ENCODE assay signal across 19 cellular contexts in genomic region chr2:15189236-15189635, GRCh38.
DNase-seq lines count a peak whose midpoint lies in the region; ATAC-seq, FAIRE-seq and TF ChIP-seq lines count a peak whose summit lies in the region.
"Had no signal": no experiment of that assay in that cellular context is flagged by ENCODE, and none has a peak within 500 bp of the region (broad histone marks: within the 10 kb centered on the region; RNA-seq: fewer than 3 reads in every experiment).

No MANE protein-coding gene starts in this region.

- H3K27ac ChIP-seq in K562 (ENCODE audit: extremely low read depth, low read depth, low read length), result no peak overlapping the region
- peak overlapping the region; percentile 46 for H3K27ac ChIP-seq in neural cell (ENCODE audit: low read length)
- H3K27ac ChIP-seq: adrenal gland, tibial artery had no signal

- ATAC-seq in K562, result peak; percentile 64
- ATAC-seq: activated CD8-positive, alpha-beta T cell treated with anti-CD3 and anti-CD28 coated beads, Interleukin-2, amount 10 ng/mL, durations not matched to agents 7 days and 5 days; GM12878 had no signal

- TF ChIP-seq EP300 in K562 (IDR thresholded peaks at IDR 0.05; ENCODE audit: low read length), result no peak
- no peak for TF ChIP-seq EP300 in neural cell (conservative IDR thresholded peaks at IDR 0.05; ENCODE audit: poor library complexity, severe bottlenecking)

- H4K20me1 ChIP-seq in Loucy (ENCODE audit: insufficient read depth, low read length, poor library complexity, severe bottlenecking), result no peaks in the 10 kb centered on the region
- no peaks in the 10 kb centered on the region for H4K20me1 ChIP-seq in K562 (replicated peaks; ENCODE audit: control insufficient read depth, insufficient read depth, low read length)
- H4K20me1 ChIP-seq in neural cell (ENCODE audit: insufficient read depth), result no peaks in the 10 kb centered on the region

- TF ChIP-seq RAD21 in K562 (CRISPR knock-in tag; conservative IDR thresholded peaks at IDR 0.05 in 1 of 2, IDR thresholded peaks at IDR 0.05 in 1 of 2), result no peak
- TF ChIP-seq RAD21 in neural cell (conservative IDR thresholded peaks at IDR 0.05), result no peak

- BruUV-seq in K562 (replicated peaks; lab: Mats Ljungman, UMichigan), result no TSS peak

- TF ChIP-seq CTCF in Loucy (conservative IDR thresholded peaks at IDR 0.05; ENCODE audit: low read length) (peak; percentile 51), K562 (IDR thresholded peaks at IDR 0.05 in 2 of 3, conservative IDR thresholded peaks at IDR 0.05 in 1 of 3; ENCODE audit: insufficient read depth in 2 of 3, low read depth in 1 of 3, low read length in 3 of 3) (peak in 2 of 3 experiments; percentile 12 to 24; a peak in 1 of 6 replicates), neural cell (IDR thresholded peaks at IDR 0.05; ENCODE audit: poor library complexity, severe bottlenecking) (no peak)

- no peaks in the 10 kb centered on the region for H3K9me2 ChIP-seq in Loucy (replicated peaks; ENCODE audit: low read depth, low read length)
- no peaks in the 10 kb centered on the region for H3K9me2 ChIP-seq in neural cell (ENCODE audit: insufficient read depth, low read length)

- H3K9me1 ChIP-seq in K562 (ENCODE audit: control insufficient read depth, insufficient read depth, low read length), result no peaks in the 10 kb centered on the region

- H3K4me2 ChIP-seq in Loucy (ENCODE audit: low read depth, low read length, poor library complexity, severe bottlenecking) (no peak overlapping the region), K562 (ENCODE audit: insufficient read depth, low read length) (no peak overlapping the region), neural cell (ENCODE audit: low read length) (no peak overlapping the region)

- H3K36me3 ChIP-seq in Loucy (ENCODE audit: insufficient read depth, low read length) (peaks cover 52% of the 10 kb centered on the region), K562 (ENCODE audit: control insufficient read depth, insufficient read depth, low read length) (peaks cover 70% of the 10 kb centered on the region), neural cell (ENCODE audit: insufficient read depth, low read length) (no peaks in the 10 kb centered on the region)
- H3K36me3 ChIP-seq: adrenal gland had no signal

- no peaks in the 10 kb centered on the region for H3K27me3 ChIP-seq in Loucy (ENCODE audit: insufficient read depth, low read length, poor library complexity, severe bottlenecking)
- H3K27me3 ChIP-seq in K562 (ENCODE audit: control insufficient read depth in 2 of 2, insufficient read depth in 2 of 2, low read length in 2 of 2), result no peaks in the 10 kb centered on the region
- no peaks in the 10 kb centered on the region for H3K27me3 ChIP-seq in neural cell (ENCODE audit: insufficient read depth, low read depth, low read length)
- H3K27me3 ChIP-seq: adrenal gland, tibial artery had no signal

- H3F3A ChIP-seq in Loucy (ENCODE audit: low read depth) (no peaks in the 10 kb centered on the region), neural cell (ENCODE audit: insufficient read depth, low read length, poor library complexity, severe bottlenecking) (no peaks in the 10 kb centered on the region)

- peaks cover 5% of the 10 kb centered on the region for H3K4me1 ChIP-seq in Loucy (ENCODE audit: insufficient read depth, low read length, poor library complexity, severe bottlenecking)
- H3K4me1 ChIP-seq in K562 (replicated peaks in 1 of 2; ENCODE audit: control insufficient read depth in 2 of 2, insufficient read depth in 2 of 2, low read length in 2 of 2), result no peaks in the 10 kb centered on the region; a peak in 2 of 5 replicates
- H3K4me1 ChIP-seq: adrenal gland, tibial artery had no signal

- H2AFZ ChIP-seq in Loucy (ENCODE audit: low read length), result no peak overlapping the region
- no peak overlapping the region for H2AFZ ChIP-seq in K562 (ENCODE audit: low read depth, low read length)
- no peak overlapping the region for H2AFZ ChIP-seq in neural cell (ENCODE audit: low read depth, low read length)

- in situ Hi-C loops in K562 (cut with MboI), result no loop called here

- H3K9me3 ChIP-seq in Loucy (ENCODE audit: insufficient read depth, low read depth, low read length) (no peaks in the 10 kb centered on the region), K562 (replicated peaks; ENCODE audit: control insufficient read depth, insufficient read depth, low read depth, low read length) (no peaks in the 10 kb centered on the region), neural cell (ENCODE audit: low read length) (no peaks in the 10 kb centered on the region)
- H3K9me3 ChIP-seq: adrenal gland, tibial artery had no signal

- intact Hi-C loops in K562 (cut with micrococcal nuclease), result no loop called here

- H3K4me3 ChIP-seq in Loucy (ENCODE audit: low read length, poor library complexity, severe bottlenecking) (no peak overlapping the region), K562 (no peak overlapping the region), neural cell (ENCODE audit: low read length) (no peak overlapping the region)
- H3K4me3 ChIP-seq: adrenal gland, GM12878, tibial artery had no signal

- peak; percentile 27 for DNase-seq in GM03348 (ENCODE audit: low spot score)
- DNase-seq in K562 (ENCODE audit: extremely low read depth in 1 of 4, low spot score in 3 of 4), result no peak
- no peak for DNase-seq in medulla oblongata (ENCODE audit: extremely low spot score)
- DNase-seq in GDM1 (lab: John Stamatoyannopoulos, UW), result no peak
- DNase-seq in NK-92 treated with Interleukin-12 subunit alpha and Interleukin-12 subunit beta, amount 100 ng/mL, for 24 hours (lab: John Stamatoyannopoulos, UW), result no peak
- no peak for DNase-seq in NCI-H526 treated with DMSO at 0.1 percent for 48 hours (lab: John Stamatoyannopoulos, UW)
- DNase-seq: activated CD8-positive, alpha-beta T cell treated with anti-CD3 and anti-CD28 coated beads, Interleukin-2, amount 10 ng/mL, durations not matched to agents 7 days and 5 days; adrenal gland; NCI-H1092; NCI-H2227 treated with DMSO at 0.1 percent for 48 hours; nucleus accumbens; OCI-M1; stimulated activated CD4-positive, alpha-beta T cell treated with anti-CD3 and anti-CD28 coated beads, Interleukin-4, amount 100 ng/mL, for 4 hours; tibial artery had no signal

- H3K9ac ChIP-seq in Loucy (ENCODE audit: low read depth, low read length, poor library complexity, severe bottlenecking), result no peak overlapping the region
- no peak overlapping the region for H3K9ac ChIP-seq in K562 (ENCODE audit: insufficient read depth in 1 of 2, low read depth in 2 of 2, low read length in 2 of 2)
- H3K9ac ChIP-seq in neural cell (ENCODE audit: low read length), result no peak overlapping the region

- TF ChIP-seq POLR2A in K562 (conservative IDR thresholded peaks at IDR 0.05), result no peak

- H3K79me2 ChIP-seq in Loucy (ENCODE audit: insufficient read depth, low read length) (no peaks in the 10 kb centered on the region), K562 (ENCODE audit: control insufficient read depth, insufficient read depth, low read length) (no peaks in the 10 kb centered on the region), neural cell (replicated peaks; ENCODE audit: insufficient read depth, low read length) (no peaks in the 10 kb centered on the region)

- 69% methylated on average over 2 of the region's 2 CpGs for WGBS in K562 (ENCODE audit: insufficient coverage, low coverage, missing lambda C conversion rate)

- POLR2A ChIA-PET in K562 (lab: Yijun Ruan, JAX), result no interaction called here

- CTCF ChIA-PET in K562 (lab: Yijun Ruan, JAX; ENCODE audit: low intra/inter-chr PET ratio), result no interaction called here

- FAIRE-seq in K562 (lab: Jason Lieb, UNC), result no peak
- FAIRE-seq: colon, endothelial cell of umbilical vein, GM12878 had no signal

TF ChIP-seq in K562, 482 proteins besides CTCF, POLR2A, EP300 and RAD21 (continues in another document):
- no peak for TF ChIP-seq USF1 (CRISPR knock-in tag; IDR thresholded peaks at IDR 0.05)
- no peak for TF ChIP-seq ZKSCAN3 (CRISPR knock-in tag; IDR thresholded peaks at IDR 0.05)
- no peak for TF ChIP-seq C11orf30 (IDR thresholded peaks at IDR 0.05; ENCODE audit: low read depth)
- no peak for TF ChIP-seq HLTF (IDR thresholded peaks at IDR 0.05)
- TF ChIP-seq RHOXF2B (CRISPR knock-in tag; conservative IDR thresholded peaks at IDR 0.05), result no peak
- no peak for TF ChIP-seq ZNF76 (CRISPR knock-in tag; IDR thresholded peaks at IDR 0.05; ENCODE audit: borderline replicate concordance)

TF ChIP-seq in neural cell, 6 proteins besides CTCF, POLR2A, EP300 and RAD21:
- no peak for TF ChIP-seq SMC3 (conservative IDR thresholded peaks at IDR 0.05; ENCODE audit: poor library complexity)
- no peak for TF ChIP-seq EZH2 (IDR thresholded peaks at IDR 0.05; ENCODE audit: borderline replicate concordance, insufficient read depth, low read length, poor library complexity, severe bottlenecking)
TF ChIP-seq in neural cell: peak in this region for 0.
